ENCODE assay signal across 12 cellular contexts in the genomic region with DNA sequence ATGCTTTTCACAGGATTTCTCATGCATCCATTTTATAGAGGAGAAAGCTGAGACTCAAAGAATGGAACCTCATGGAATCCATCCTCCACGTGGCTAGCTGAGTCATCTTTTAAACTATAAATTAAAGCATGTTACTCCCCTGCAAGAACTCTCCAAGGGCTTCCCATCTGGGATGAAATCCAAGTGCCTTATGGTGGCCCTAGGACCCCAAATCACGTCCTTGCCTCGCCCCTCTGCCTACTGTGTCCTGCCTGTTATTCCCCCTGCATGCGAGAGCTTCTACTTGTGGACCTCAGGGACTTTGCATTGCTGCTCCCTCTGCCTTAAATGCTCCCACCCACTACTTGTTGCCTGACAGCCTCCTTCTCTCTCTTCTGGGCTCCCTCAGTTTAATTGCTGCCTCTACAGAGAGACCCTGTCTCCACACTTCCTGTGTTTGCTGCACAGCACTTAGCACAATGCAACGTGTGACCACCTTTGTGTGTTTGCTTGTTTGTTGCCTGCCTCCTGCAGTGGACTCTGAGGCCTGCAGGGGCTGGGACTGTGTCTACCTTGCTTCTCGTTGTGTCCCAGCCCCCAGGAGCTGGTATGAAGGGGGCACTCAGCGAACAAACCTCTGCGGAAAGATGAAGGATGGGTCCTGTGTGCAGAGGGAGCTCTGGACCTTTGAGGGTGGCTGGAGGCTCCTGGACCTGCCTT. TPM values are rescaled to one million over a fixed set of nuclear protein-coding genes. Genes with fewer than 3 reads are reported as not detected.
A peak's percentile ranks its signal among the peaks of the same experiment; 100 is the strongest.
DNase-seq lines count a peak whose midpoint lies in the region; ATAC-seq and TF ChIP-seq lines count a peak whose summit lies in the region.
"Had no signal": no experiment of that assay in that cellular context is flagged by ENCODE, and none has a peak within 500 bp of the region (broad histone marks: within the 10 kb centered on the region; RNA-seq: fewer than 3 reads in every experiment).

No MANE protein-coding gene starts in this region.

- H3K27ac ChIP-seq in mesendoderm (ENCODE audit: low read depth, low read length): no peak overlapping the region

- peak; percentile 72 for DNase-seq in EH (ENCODE audit: low read depth)
- DNase-seq in HFFc6: peak; percentile 26
- DNase-seq in T-helper 2 cell treated with Interferon-gamma antibody and Interleukin-4, amounts not matched to agents 5 μg/mL and 100 μg/mL, for 36 hours (ENCODE audit: low spot score): no peak
- peak; percentile 22 for DNase-seq in mesendoderm
- DNase-seq in 8988T: no peak
- DNase-seq in kidney tubule cell (ENCODE audit: low spot score): no peak
- DNase-seq: NCI-H1048; NCI-H524; posterior cingulate gyrus; stimulated activated CD4-positive, alpha-beta T cell treated with anti-CD3 and anti-CD28 coated beads, Interleukin-2, amount 100 ng/mL, for 48 hours had no signal

- peak overlapping the region; percentile 95 for H3K27ac Mint-ChIP-seq in HFFc6
- H3K27ac Mint-ChIP-seq in T-helper 2 cell treated with Interferon-gamma antibody and Interleukin-4, amounts not matched to agents 5 μg/mL and 100 μg/mL, for 36 hours: no peak overlapping the region

- H3K27me3 ChIP-seq in mesendoderm (ENCODE audit: insufficient read depth, low read length, poor library complexity): no peaks in the 10 kb centered on the region

- peaks cover 4% of the 10 kb centered on the region for H3K4me1 ChIP-seq in mesendoderm (ENCODE audit: control insufficient read depth, low read depth, low read length)

- peaks cover 83% of the 10 kb centered on the region for H3K4me1 Mint-ChIP-seq in HFFc6 (ENCODE audit: low read depth)
- peaks cover 62% of the 10 kb centered on the region for H3K4me1 Mint-ChIP-seq in T-helper 2 cell treated with Interferon-gamma antibody and Interleukin-4, amounts not matched to agents 5 μg/mL and 100 μg/mL, for 36 hours (ENCODE audit: low read depth)

- no CpG with 5 or more reads among the region's 8 CpGs for WGBS in mesendoderm (ENCODE audit: extremely low coverage, insufficient coverage, low lambda C conversion rate)

- peaks cover 2% of the 10 kb centered on the region; the same call in 1 of the 2 replicates for H3K27me3 Mint-ChIP-seq in HFFc6 (ENCODE audit: insufficient read depth)
- H3K27me3 Mint-ChIP-seq in T-helper 2 cell treated with Interferon-gamma antibody and Interleukin-4, amounts not matched to agents 5 μg/mL and 100 μg/mL, for 36 hours (ENCODE audit: low read depth): peaks cover 28% of the 10 kb centered on the region
- H3K27me3 Mint-ChIP-seq: memory B cell had no signal

- H3K9me3 Mint-ChIP-seq in HFFc6: no peaks in the 10 kb centered on the region
- peaks cover 18% of the 10 kb centered on the region for H3K9me3 Mint-ChIP-seq in T-helper 2 cell treated with Interferon-gamma antibody and Interleukin-4, amounts not matched to agents 5 μg/mL and 100 μg/mL, for 36 hours

- no peak overlapping the region for H3K18ac ChIP-seq in mesendoderm (ENCODE audit: low read length)

- no peak overlapping the region for H3K9ac ChIP-seq in mesendoderm (ENCODE audit: low read length)

- H2BK120ac ChIP-seq in mesendoderm (ENCODE audit: low read depth, low read length): no peak overlapping the region

- no peak overlapping the region for H2BK5ac ChIP-seq in mesendoderm (ENCODE audit: low read length)

- H4K8ac ChIP-seq in mesendoderm (ENCODE audit: low read depth, low read length): no peak overlapping the region

- no peaks in the 10 kb centered on the region for H3K79me2 ChIP-seq in mesendoderm (ENCODE audit: control insufficient read depth, insufficient read depth, low read length)

- peak; percentile 40; the same call in 1 of the 2 replicates for TF ChIP-seq CTCF in HFFc6 (IDR thresholded peaks at IDR 0.05)

- no peaks in the 10 kb centered on the region for H3K79me1 ChIP-seq in mesendoderm (ENCODE audit: low read length)

- no peak overlapping the region for H2AK5ac ChIP-seq in mesendoderm (ENCODE audit: low read length)

- H3K4me3 Mint-ChIP-seq in HFFc6: peak overlapping the region; percentile 57
- peak overlapping the region; percentile 28 for H3K4me3 Mint-ChIP-seq in T-helper 2 cell treated with Interferon-gamma antibody and Interleukin-4, amounts not matched to agents 5 μg/mL and 100 μg/mL, for 36 hours
- H3K4me3 Mint-ChIP-seq: memory B cell had no signal

- no peak overlapping the region for H3K4me3 ChIP-seq in mesendoderm (ENCODE audit: low read length)

- H3K56ac ChIP-seq in mesendoderm (ENCODE audit: low read length): no peak overlapping the region

- H3K36me3 Mint-ChIP-seq in HFFc6 (ENCODE audit: low read depth): peaks cover 32% of the 10 kb centered on the region
- H3K36me3 Mint-ChIP-seq in T-helper 2 cell treated with Interferon-gamma antibody and Interleukin-4, amounts not matched to agents 5 μg/mL and 100 μg/mL, for 36 hours (ENCODE audit: low read depth): peaks cover 18% of the 10 kb centered on the region

- no peak overlapping the region for H4K5ac ChIP-seq in mesendoderm (ENCODE audit: low read length)

- H3K4me2 ChIP-seq in mesendoderm (ENCODE audit: low read length): no peak overlapping the region

- no peaks in the 10 kb centered on the region for H3K36me3 ChIP-seq in mesendoderm (ENCODE audit: control insufficient read depth, insufficient read depth, low read length)

- H2BK15ac ChIP-seq in mesendoderm (replicated peaks; ENCODE audit: low read depth): no peak overlapping the region

- ATAC-seq in GM18873 (IDR thresholded peaks at IDR 0.05; ENCODE audit: low FRiP score, unreplicated experiment): no peak

- H3K23ac ChIP-seq in mesendoderm (ENCODE audit: low read length): no peak overlapping the region

- H3K4ac ChIP-seq in mesendoderm (ENCODE audit: low read depth, low read length): no peak overlapping the region

RNA-seq across cellular contexts. Expression of gene TOX2, which starts 39.4 kb away (rescaled TPM):
- total RNA-seq in HFFc6 (2021; fragmentation: NEBNext Ultra II Directional; extraction: Animal tissue kit (Norgen Biotek cat#: 25700)): 10 to 100 TPM; 46.1 to 68.2 (median 60.2) TPM
- polyA plus RNA-seq in mesendoderm (2013, experiment 1 of 2): 3.4 TPM
- polyA plus RNA-seq in mesendoderm (2013, experiment 2 of 2): 3.7 TPM

Comparison
In these comparisons a context has a peak if more than half of its experiments do, and no peak if none do; other contexts are left out.
1. DNase-seq: peak in EH (single experiment), HFFc6 (single experiment) and mesendoderm (single experiment); none in T-helper 2 cell treated with Interferon-gamma antibody and Interleukin-4, amounts not matched to agents 5 μg/mL and 100 μg/mL, for 36 hours (single experiment), 8988T (single experiment) and kidney tubule cell (single experiment).